ENCODE assay signal across 15 cellular contexts in the genomic region with DNA sequence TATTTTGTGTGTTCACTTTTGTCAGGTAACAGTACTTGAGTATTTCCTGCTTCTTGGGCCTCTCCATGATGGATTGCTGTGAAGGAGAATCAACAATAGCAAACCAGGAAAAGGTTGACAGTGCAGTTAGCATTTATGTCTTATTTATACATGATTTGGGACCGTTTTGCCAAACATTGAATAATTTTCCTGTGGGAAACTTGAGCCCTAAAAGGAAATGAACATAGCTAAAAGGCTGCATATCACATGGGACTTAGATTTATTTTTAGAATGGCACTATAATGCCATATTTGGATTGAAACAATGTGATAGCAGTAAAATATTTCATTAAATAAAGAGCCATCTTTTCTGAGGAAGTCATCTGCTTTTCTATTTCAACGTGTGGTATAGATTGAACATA. TPM values are rescaled to one million over a fixed set of nuclear protein-coding genes. Genes with fewer than 3 reads are reported as not detected.
DNase-seq lines count a peak whose midpoint lies in the region; ATAC-seq and TF ChIP-seq lines count a peak whose summit lies in the region.
"Had no signal": no experiment of that assay in that cellular context is flagged by ENCODE, and none has a peak within 500 bp of the region (broad histone marks: within the 10 kb centered on the region; RNA-seq: fewer than 3 reads in every experiment).

No MANE protein-coding gene starts in this region.

- ATAC-seq in GM21576 (IDR thresholded peaks at IDR 0.05; ENCODE audit: unreplicated experiment) = no peak
- no peak for ATAC-seq in activated CD8-positive, alpha-beta T cell treated with anti-CD3 and anti-CD28 coated beads for 36 hours
- ATAC-seq: effector memory CD8-positive, alpha-beta T cell; GM12878; T-cell had no signal

- H3K4me1 Mint-ChIP-seq in activated CD8-positive, alpha-beta T cell treated with anti-CD3 and anti-CD28 coated beads for 36 hours (ENCODE audit: low read depth) = peaks cover 4% of the 10 kb centered on the region
- H3K4me1 Mint-ChIP-seq: activated naive CD4-positive, alpha-beta T cell treated with anti-CD3 and anti-CD28 coated beads, Interleukin-2, amount 10 ng/mL, durations not matched to agents 7 days and 5 days had no signal

- intact Hi-C loops in ascending aorta (cut with DNase I) = no loop called here
- intact Hi-C loops in activated CD8-positive, alpha-beta T cell treated with anti-CD3 and anti-CD28 coated beads for 36 hours (cut with micrococcal nuclease) = no loop called here

- H3K4me3 ChIP-seq in ascending aorta (no peak overlapping the region), skeletal muscle satellite cell (ENCODE audit: low read length) (no peak overlapping the region)
- H3K4me3 ChIP-seq: GM12878 had no signal

- peaks cover 3% of the 10 kb centered on the region for H3K36me3 Mint-ChIP-seq in activated CD8-positive, alpha-beta T cell treated with anti-CD3 and anti-CD28 coated beads for 36 hours (ENCODE audit: low read depth)

- TF ChIP-seq CTCF in ascending aorta (IDR thresholded peaks at IDR 0.05) = no peak
- TF ChIP-seq CTCF in activated CD8-positive, alpha-beta T cell treated with anti-CD3 and anti-CD28 coated beads for 36 hours (IDR thresholded peaks at IDR 0.05) = no peak

- H3K9me3 Mint-ChIP-seq in activated CD8-positive, alpha-beta T cell treated with anti-CD3 and anti-CD28 coated beads for 36 hours = no peaks in the 10 kb centered on the region
- H3K9me3 Mint-ChIP-seq: activated CD4-positive, alpha-beta T cell treated with anti-CD3 and anti-CD28 coated beads, Interleukin-2, amount 10 ng/mL, durations not matched to agents 24 days and 14 days; activated naive CD4-positive, alpha-beta T cell treated with anti-CD3 and anti-CD28 coated beads, Interleukin-2, amount 10 ng/mL, durations not matched to agents 7 days and 5 days; effector memory CD8-positive, alpha-beta T cell; T-cell had no signal

- peak; percentile 24 for DNase-seq in GM03348 (ENCODE audit: low spot score)
- no peak for DNase-seq in ascending aorta (ENCODE audit: low spot score in 2 of 2)
- peak; percentile 90 for DNase-seq in glomerular endothelial cell (ENCODE audit: extremely low read depth, low read depth, low spot score)
- no peak for DNase-seq in AG08396 (ENCODE audit: low spot score)
- DNase-seq in DMS53 (lab: John Stamatoyannopoulos, UW) = no peak
- DNase-seq in activated CD8-positive, alpha-beta T cell treated with anti-CD3 and anti-CD28 coated beads for 36 hours = no peak
- DNase-seq: activated CD4-positive, alpha-beta T cell treated with anti-CD3 and anti-CD28 coated beads, Interleukin-2, amount 10 ng/mL, durations not matched to agents 24 days and 14 days; activated naive CD4-positive, alpha-beta T cell treated with anti-CD3 and anti-CD28 coated beads, Interleukin-2, amount 10 ng/mL, durations not matched to agents 7 days and 5 days; effector memory CD8-positive, alpha-beta T cell; MV-4-11; stimulated activated CD4-positive, alpha-beta T cell treated with anti-CD3 and anti-CD28 coated beads, Interleukin-4, amount 100 ng/mL, for 4 hours; T-cell had no signal

- POLR2A ChIA-PET in activated CD8-positive, alpha-beta T cell treated with anti-CD3 and anti-CD28 coated beads for 36 hours (lab: Charles Lee) = interaction anchor here (2.4 kb wide), 1 partner anchor 15 kb away, joined by 5 read pairs; the partner anchor contains the start of gene GPR21

- peak overlapping the region; percentile 75 to 82 for H3K27ac ChIP-seq in ascending aorta

- H3K4me2 ChIP-seq in skeletal muscle satellite cell (ENCODE audit: low read length) = no peak overlapping the region

- H3K36me3 ChIP-seq in ascending aorta (no peaks in the 10 kb centered on the region), skeletal muscle satellite cell (ENCODE audit: insufficient read depth, low read length) (no peaks in the 10 kb centered on the region)

- H3K27me3 ChIP-seq in ascending aorta (no peaks in the 10 kb centered on the region), skeletal muscle satellite cell (ENCODE audit: control insufficient read depth, insufficient read depth, low read length) (no peaks in the 10 kb centered on the region)

- no peak overlapping the region for H3K27ac Mint-ChIP-seq in activated CD8-positive, alpha-beta T cell treated with anti-CD3 and anti-CD28 coated beads for 36 hours
- H3K27ac Mint-ChIP-seq: activated CD4-positive, alpha-beta T cell treated with anti-CD3 and anti-CD28 coated beads, Interleukin-2, amount 10 ng/mL, durations not matched to agents 24 days and 14 days; activated naive CD4-positive, alpha-beta T cell treated with anti-CD3 and anti-CD28 coated beads, Interleukin-2, amount 10 ng/mL, durations not matched to agents 7 days and 5 days; effector memory CD8-positive, alpha-beta T cell; T-cell had no signal

- H3K9me3 ChIP-seq in ascending aorta (no peaks in the 10 kb centered on the region), skeletal muscle satellite cell (replicated peaks; ENCODE audit: low read length) (no peaks in the 10 kb centered on the region)

- H3K9ac ChIP-seq in skeletal muscle satellite cell (ENCODE audit: low read depth, low read length) = peak overlapping the region; percentile 29

- H3K27me3 Mint-ChIP-seq in activated CD8-positive, alpha-beta T cell treated with anti-CD3 and anti-CD28 coated beads for 36 hours = no peaks in the 10 kb centered on the region
- H3K27me3 Mint-ChIP-seq: activated CD4-positive, alpha-beta T cell treated with anti-CD3 and anti-CD28 coated beads, Interleukin-2, amount 10 ng/mL, durations not matched to agents 24 days and 14 days; activated naive CD4-positive, alpha-beta T cell treated with anti-CD3 and anti-CD28 coated beads, Interleukin-2, amount 10 ng/mL, durations not matched to agents 7 days and 5 days; effector memory CD8-positive, alpha-beta T cell; T-cell had no signal

- H3K4me3 Mint-ChIP-seq in activated CD8-positive, alpha-beta T cell treated with anti-CD3 and anti-CD28 coated beads for 36 hours = no peak overlapping the region
- H3K4me3 Mint-ChIP-seq: activated CD4-positive, alpha-beta T cell treated with anti-CD3 and anti-CD28 coated beads, Interleukin-2, amount 10 ng/mL, durations not matched to agents 24 days and 14 days; activated naive CD4-positive, alpha-beta T cell treated with anti-CD3 and anti-CD28 coated beads, Interleukin-2, amount 10 ng/mL, durations not matched to agents 7 days and 5 days; effector memory CD8-positive, alpha-beta T cell; T-cell had no signal

- CTCF ChIA-PET in activated CD8-positive, alpha-beta T cell treated with anti-CD3 and anti-CD28 coated beads for 36 hours (lab: Charles Lee) = interaction anchor here (1.2 to 1.6 kb wide), 2 partner anchors 301 to 336 kb away, joined by 3 to 5 read pairs; no protein-coding TSS in a partner anchor

- H3K4me1 ChIP-seq in ascending aorta (peaks cover 11 to 58% of the 10 kb centered on the region in 2 donors), skeletal muscle satellite cell (ENCODE audit: control insufficient read depth, insufficient read depth, low read length) (peaks cover 20% of the 10 kb centered on the region)

RNA-seq across cellular contexts. Expression of gene GPR21, which starts 15.3 kb away (rescaled TPM):
- 5.7 TPM for total RNA-seq in ascending aorta
- total RNA-seq in glomerular endothelial cell = 1.1 TPM in 1 of 2 replicates, not detected in the other
- total RNA-seq in skeletal muscle satellite cell (2012; rRNA removed) = 1.5 TPM in 1 of 2 replicates, not detected in the other
- total RNA-seq in activated CD8-positive, alpha-beta T cell treated with anti-CD3 and anti-CD28 coated beads for 36 hours = under 1 TPM in 1 of 2 experiments, not detected in 1; 0.45 TPM

Comparison
In these comparisons a context has a peak if more than half of its experiments do, and no peak if none do; other contexts are left out.
1. DNase-seq: peak in GM03348 (single experiment) and glomerular endothelial cell (single experiment); none in ascending aorta (0 of 2), AG08396 (single experiment), DMS53 (single experiment) and activated CD8-positive, alpha-beta T cell treated with anti-CD3 and anti-CD28 coated beads for 36 hours (single experiment).